In genomic region chr6:156883497-156884252, GRCh38 we compare ENCODE assay signal across 9 cellular contexts.
A peak's percentile ranks its signal among the peaks of the same experiment; 100 is the strongest.
DNase-seq lines count a peak whose midpoint lies in the region; ATAC-seq, FAIRE-seq and TF ChIP-seq lines count a peak whose summit lies in the region.
"Had no signal": no experiment of that assay in that cellular context is flagged by ENCODE, and none has a peak within 500 bp of the region (broad histone marks: within the 10 kb centered on the region; RNA-seq: fewer than 3 reads in every experiment).

No MANE protein-coding gene starts in this region.

- no peak for TF ChIP-seq POLR2A in Peyer's patch (IDR thresholded peaks at IDR 0.05)
- no peak for TF ChIP-seq POLR2A in H54 (IDR thresholded peaks at IDR 0.05; ENCODE audit: low read depth, low read length)

- CTCF ChIA-PET in activated CD4-positive, alpha-beta memory T cell treated with anti-CD3 and anti-CD28 coated beads for 36 hours (lab: Charles Lee): no interaction called here

- peak overlapping the region in 1 of 4 donors; percentile 28 for H3K4me3 ChIP-seq in Peyer's patch
- no peak overlapping the region for H3K4me3 ChIP-seq in right atrium auricular region

- H3K27ac ChIP-seq in Peyer's patch (peak overlapping the region in 3 of 4 donors; percentile 33 to 45 (median 38)), right atrium auricular region (peak overlapping the region in 1 of 2 donors; percentile 10)

- peaks cover 0 to 32% (median 0%) of the 10 kb centered on the region in 4 donors for H3K4me1 ChIP-seq in Peyer's patch
- H3K4me1 ChIP-seq in right atrium auricular region: peaks cover 0 to 83% of the 10 kb centered on the region in 2 donors

- no peaks in the 10 kb centered on the region for H3K27me3 Mint-ChIP-seq in activated CD4-positive, alpha-beta memory T cell treated with anti-CD3 and anti-CD28 coated beads for 36 hours

- no peak overlapping the region for H3K4me3 Mint-ChIP-seq in activated CD4-positive, alpha-beta memory T cell treated with anti-CD3 and anti-CD28 coated beads for 36 hours

- ATAC-seq in left ventricle myocardium superior (no peak), Right ventricle myocardium inferior (no peak), GM21390 (IDR thresholded peaks at IDR 0.05; ENCODE audit: unreplicated experiment) (no peak)

- FAIRE-seq in H54 (lab: Jason Lieb, UNC): no peak

- peaks cover 68% of the 10 kb centered on the region for H3K4me1 Mint-ChIP-seq in activated CD4-positive, alpha-beta memory T cell treated with anti-CD3 and anti-CD28 coated beads for 36 hours (ENCODE audit: low read depth)

- no peaks in the 10 kb centered on the region for H3K36me3 Mint-ChIP-seq in activated CD4-positive, alpha-beta memory T cell treated with anti-CD3 and anti-CD28 coated beads for 36 hours

- intact Hi-C loops in left ventricle myocardium superior (cut with micrococcal nuclease) (no loop called here), Right ventricle myocardium inferior (cut with DNase I) (loop anchor here (5.0 kb wide), 1 partner anchor 196 kb away; no protein-coding TSS in a partner anchor)
- intact Hi-C loops in activated CD4-positive, alpha-beta memory T cell treated with anti-CD3 and anti-CD28 coated beads for 36 hours (cut with micrococcal nuclease): loop anchor here (5.0 kb wide), 1 partner anchor 34 kb away; no protein-coding TSS in a partner anchor

- H3K36me3 ChIP-seq in Peyer's patch: no peaks in the 10 kb centered on the region
- H3K36me3 ChIP-seq in right atrium auricular region: no peaks in the 10 kb centered on the region

- peak; percentile 21 for DNase-seq in left ventricle myocardium superior
- DNase-seq in Right ventricle myocardium inferior (ENCODE audit: missing footprints): no peak
- peak; percentile 45 to 69 (median 63) for DNase-seq in Peyer's patch
- DNase-seq in kidney tubule cell (ENCODE audit: low spot score): peak; percentile 44
- DNase-seq in H54 (ENCODE audit: insufficient read length, low spot score): no peak
- DNase-seq in activated CD4-positive, alpha-beta memory T cell treated with anti-CD3 and anti-CD28 coated beads for 36 hours: no peak
- no peak for DNase-seq in right atrium auricular region (ENCODE audit: low spot score)
- DNase-seq: retina had no signal

- no peaks in the 10 kb centered on the region for H3K9me3 Mint-ChIP-seq in activated CD4-positive, alpha-beta memory T cell treated with anti-CD3 and anti-CD28 coated beads for 36 hours

- H3K9me3 ChIP-seq in Peyer's patch (no peaks in the 10 kb centered on the region), right atrium auricular region (no peaks in the 10 kb centered on the region)

- H3K27me3 ChIP-seq in Peyer's patch: no peaks in the 10 kb centered on the region
- H3K27me3 ChIP-seq in right atrium auricular region: no peaks in the 10 kb centered on the region

- POLR2A ChIA-PET in activated CD4-positive, alpha-beta memory T cell treated with anti-CD3 and anti-CD28 coated beads for 36 hours (lab: Charles Lee): no interaction called here

- no peak overlapping the region for H3K27ac Mint-ChIP-seq in activated CD4-positive, alpha-beta memory T cell treated with anti-CD3 and anti-CD28 coated beads for 36 hours

- TF ChIP-seq CTCF in Peyer's patch (IDR thresholded peaks at IDR 0.05): no peak
- TF ChIP-seq CTCF in right atrium auricular region (IDR thresholded peaks at IDR 0.05): no peak

Comparison
In these comparisons a context has a peak if more than half of its experiments do, and no peak if none do; other contexts are left out.
1. DNase-seq: peak in left ventricle myocardium superior (single experiment), Peyer's patch (3 of 3) and kidney tubule cell (single experiment); none in Right ventricle myocardium inferior (single experiment), H54 (single experiment), activated CD4-positive, alpha-beta memory T cell treated with anti-CD3 and anti-CD28 coated beads for 36 hours (single experiment) and right atrium auricular region (single experiment).